Comparison of ENCODE assay signal across 8 cellular contexts in genomic region chr15:83571820-83572707, GRCh38.
A peak's percentile ranks its signal among the peaks of the same experiment; 100 is the strongest.
DNase-seq lines count a peak whose midpoint lies in the region; ATAC-seq and TF ChIP-seq lines count a peak whose summit lies in the region.

No MANE protein-coding gene starts in this region.

- H3K9me3 ChIP-seq in DND-41 (ENCODE audit: insufficient read depth, low read length, severe bottlenecking) = no peaks in the 10 kb centered on the region
- H3K9me3 ChIP-seq in MM.1S (replicated peaks; ENCODE audit: insufficient read depth, low read length) = no peaks in the 10 kb centered on the region

- H3K27ac ChIP-seq in DND-41 (ENCODE audit: low read length) (no peak overlapping the region), MM.1S (ENCODE audit: low read length) (no peak overlapping the region)

- no peaks in the 10 kb centered on the region for H3F3A ChIP-seq in MM.1S (ENCODE audit: insufficient read depth, low read length)

- DNase-seq in DND-41 (no peak), MM.1S (peak; percentile 26), cerebellum (ENCODE audit: low spot score) (peak; percentile 64), myocyte (ENCODE audit: low read depth) (peak; percentile 42), NCI-H345 (lab: John Stamatoyannopoulos, UW) (no peak)

- H3K4me3 ChIP-seq in DND-41 (ENCODE audit: low read depth in 1 of 2, low read length in 2 of 2) (no peak overlapping the region), MM.1S (ENCODE audit: low read length) (no peak overlapping the region)

- no peaks in the 10 kb centered on the region for H3K27me3 ChIP-seq in DND-41 (ENCODE audit: insufficient read depth, low read length, poor library complexity)
- H3K27me3 ChIP-seq in MM.1S (replicated peaks; ENCODE audit: insufficient read depth, low read length) = no peaks in the 10 kb centered on the region

- H2AFZ ChIP-seq in DND-41 (ENCODE audit: low read depth, low read length) = no peak overlapping the region
- no peak overlapping the region for H2AFZ ChIP-seq in MM.1S (ENCODE audit: low read length)

- no peak overlapping the region for H3K9ac ChIP-seq in DND-41 (ENCODE audit: low read depth, low read length)
- no peak overlapping the region for H3K9ac ChIP-seq in MM.1S (ENCODE audit: low read length)

- H4K20me1 ChIP-seq in DND-41 (ENCODE audit: insufficient read depth, low read length) (no peaks in the 10 kb centered on the region), MM.1S (ENCODE audit: insufficient read depth, low read length) (no peaks in the 10 kb centered on the region)

- TF ChIP-seq CTCF in DND-41 (IDR thresholded peaks at IDR 0.05; ENCODE audit: borderline replicate concordance, extremely low read depth, low read length, poor library complexity, severe bottlenecking) (peak; percentile 63), MM.1S (IDR thresholded peaks at IDR 0.05; ENCODE audit: low read length) (peak; percentile 61)

- no peaks in the 10 kb centered on the region for H3K4me1 ChIP-seq in DND-41 (ENCODE audit: insufficient read depth, low read length)
- H3K4me1 ChIP-seq in MM.1S (ENCODE audit: low read length) = no peaks in the 10 kb centered on the region

- no peaks in the 10 kb centered on the region for H3K9me2 ChIP-seq in MM.1S (replicated peaks; ENCODE audit: insufficient read depth, low read length)

- H3K79me2 ChIP-seq in DND-41 (ENCODE audit: insufficient read depth, low read length) (no peaks in the 10 kb centered on the region), MM.1S (ENCODE audit: low read length) (no peaks in the 10 kb centered on the region)

- no peaks in the 10 kb centered on the region for H3K36me3 ChIP-seq in DND-41 (ENCODE audit: insufficient read depth, low read length)
- no peaks in the 10 kb centered on the region for H3K36me3 ChIP-seq in MM.1S (replicated peaks; ENCODE audit: insufficient read depth, low read length)

- H3K4me2 ChIP-seq in DND-41 (ENCODE audit: insufficient read depth, low read length) = no peak overlapping the region
- no peak overlapping the region for H3K4me2 ChIP-seq in MM.1S (ENCODE audit: low read depth, low read length)

- ATAC-seq in DND-41 (ENCODE audit: insufficient read depth, low read depth) (no peak), GM18520 (IDR thresholded peaks at IDR 0.05; ENCODE audit: unreplicated experiment) (no peak), HG03280 (IDR thresholded peaks at IDR 0.05; ENCODE audit: unreplicated experiment) (no peak), GM18867 (IDR thresholded peaks at IDR 0.05; ENCODE audit: unreplicated experiment) (no peak)

Comparison
In these comparisons a context has a peak if more than half of its experiments do, and no peak if none do; other contexts are left out.
1. DNase-seq: peak in MM.1S (single experiment), cerebellum (single experiment) and myocyte (single experiment); none in DND-41 (single experiment) and NCI-H345 (single experiment).